In genomic region chr13:39941236-39941635, GRCh38 we compare ENCODE assay signal across 18 cellular contexts.
"Had no signal": no experiment of that assay in that cellular context is flagged by ENCODE, and none has a peak within 500 bp of the region (broad histone marks: within the 10 kb centered on the region; RNA-seq: fewer than 3 reads in every experiment).

No MANE protein-coding gene starts in this region.

- H3K36me3 ChIP-seq: esophagus squamous epithelium, gastroesophageal sphincter, pancreas, stomach had no signal

- H3K4me3 Mint-ChIP-seq: central memory CD8-positive, alpha-beta T cell; naive thymus-derived CD4-positive, alpha-beta T cell; nephron progenitor cell; type B pancreatic cell had no signal

- H3K36me3 Mint-ChIP-seq: type B pancreatic cell had no signal

- H3K27me3 ChIP-seq: esophagus squamous epithelium, gastroesophageal sphincter, pancreas had no signal

- H3K27ac ChIP-seq: esophagus squamous epithelium, gastroesophageal sphincter, pancreas, stomach had no signal

- DNase-seq: effector memory CD4-positive, alpha-beta T cell; esophagus squamous epithelium; foreskin fibroblast; glutamatergic neuron; naive thymus-derived CD4-positive, alpha-beta T cell; nephron progenitor cell; occipital lobe; pancreas; small intestine; stimulated activated CD4-positive, alpha-beta T cell treated with anti-CD3 and anti-CD28 coated beads, Interleukin-12 subunit alpha, Interleukin-12 subunit beta, amount 100 ng/mL, for 4 hours; stimulated activated naive CD4-positive, alpha-beta T cell; stomach; substantia nigra had no signal

- H3K27ac Mint-ChIP-seq: nephron progenitor cell, progenitor cell of endocrine pancreas, type B pancreatic cell had no signal

- H3K4me3 ChIP-seq: esophagus squamous epithelium, gastroesophageal sphincter, pancreas, stomach had no signal

- H3K9me3 Mint-ChIP-seq: central memory CD8-positive, alpha-beta T cell; nephron progenitor cell had no signal

- ATAC-seq: gastroesophageal sphincter; naive thymus-derived CD4-positive, alpha-beta T cell; pancreas; right cardiac atrium had no signal

- FAIRE-seq: pancreas, small intestine had no signal

- H3K4me1 ChIP-seq: pancreas had no signal

- H3K9me3 ChIP-seq: esophagus squamous epithelium, gastroesophageal sphincter, pancreas, stomach had no signal
